Comparison of ENCODE assay signal across 8 cellular contexts in genomic region chr1:33080373-33080772, GRCh38. TPM values are rescaled to one million over a fixed set of nuclear protein-coding genes. Genes with fewer than 3 reads are reported as not detected.
A peak's percentile ranks its signal among the peaks of the same experiment; 100 is the strongest.
DNase-seq lines count a peak whose midpoint lies in the region; ATAC-seq, FAIRE-seq and TF ChIP-seq lines count a peak whose summit lies in the region.

No MANE protein-coding gene starts in this region.

- H4K8ac ChIP-seq in IMR-90 (ENCODE audit: low read depth in 2 of 2, low read length in 2 of 2), result peak overlapping the region; percentile 58 to 93

- no peak; a peak in 1 of 6 replicates for ATAC-seq in A549
- ATAC-seq in IMR-90 (ENCODE audit: low read depth), result no peak
- ATAC-seq in omental fat pad (ENCODE audit: low FRiP score), result no peak

- POLR2A ChIA-PET in A549 (lab: Yijun Ruan, JAX) (interaction anchor here (0.8 to 1.8 kb wide), 12 partner anchors 9 to 238 kb away, joined by 3 to 11 read pairs (median 4); partner anchors contain the start of gene RNF19B), IMR-90 (lab: Charles Lee; ENCODE audit: unreplicated experiment) (interaction anchor here (1.0 kb wide), 1 partner anchor 23 kb away, joined by 7 read pairs; no protein-coding TSS in a partner anchor)

- H4K91ac ChIP-seq in IMR-90 (ENCODE audit: insufficient read depth, low read depth, low read length), result no peak overlapping the region

- DNase-seq in A549 (ENCODE audit: low read depth in 1 of 2, low spot score in 1 of 2), result no peak
- DNase-seq in IMR-90, result no peak
- DNase-seq in bronchial epithelial cell (ENCODE audit: low read depth), result no peak
- no peak for DNase-seq in LoVo (ENCODE audit: low spot score)
- no peak for DNase-seq in omental fat pad (ENCODE audit: low spot score)
- no peak for DNase-seq in HT-29 (ENCODE audit: low spot score)
- DNase-seq in stimulated activated CD4-positive, alpha-beta T cell treated with anti-CD3 and anti-CD28 coated beads, Interleukin-2, amount 100 ng/mL, for 48 hours, result no peak

- no peak overlapping the region for H2BK15ac ChIP-seq in IMR-90 (ENCODE audit: low read depth, low read length)

- no peak overlapping the region for H2BK120ac ChIP-seq in IMR-90 (ENCODE audit: low read depth, low read length)

- H3K36me3 ChIP-seq in IMR-90 (ENCODE audit: control insufficient read depth, insufficient read depth, low read length) (no peaks in the 10 kb centered on the region), bronchial epithelial cell (ENCODE audit: control insufficient read depth, insufficient read depth, low read length) (no peaks in the 10 kb centered on the region), muscle layer of colon (ENCODE audit: insufficient read depth, low read length) (no peaks in the 10 kb centered on the region)

- 30% methylated on average over 6 of the region's 6 CpGs for WGBS in A549 (ENCODE audit: missing lambda C conversion rate)
- 74% methylated on average over 3 of the region's 6 CpGs; no CpG with 5 or more reads in 1 of the 2 experiments for WGBS in IMR-90 (ENCODE audit: extremely low coverage in 2 of 2, insufficient read length in 1 of 2), 2 experiments

- in situ Hi-C loops in IMR-90 (cut with MboI; ENCODE audit: low sequenced_read_pairs), result loop anchor here (25.0 kb wide), 1 partner anchor 532 kb away; no protein-coding TSS in a partner anchor

- no peak overlapping the region for H3K4ac ChIP-seq in IMR-90 (ENCODE audit: low read depth, low read length)

- H2AFZ ChIP-seq in IMR-90 (replicated peaks; ENCODE audit: low read length, poor library complexity), result peak overlapping the region; percentile 97

- H3K18ac ChIP-seq in IMR-90 (ENCODE audit: low read depth, low read length), result peak overlapping the region; percentile 90; the same call in 1 of the 2 replicates

- peak overlapping the region; percentile 98; the same call in 1 of the 2 replicates for H3K14ac ChIP-seq in IMR-90 (replicated peaks; ENCODE audit: low read depth, low read length)

- TF ChIP-seq CTCF in A549 (IDR thresholded peaks at IDR 0.05) (no peak), IMR-90 (conservative IDR thresholded peaks at IDR 0.05; ENCODE audit: low read depth, low read length) (no peak), bronchial epithelial cell (IDR thresholded peaks at IDR 0.05; ENCODE audit: insufficient read depth, low read length, severe bottlenecking) (no peak), omental fat pad (IDR thresholded peaks at IDR 0.05) (no peak)

- H2AK9ac ChIP-seq in IMR-90 (replicated peaks; ENCODE audit: low read depth, low read length, poor library complexity), result no peak overlapping the region

- H3K9me1 ChIP-seq in IMR-90 (ENCODE audit: insufficient read depth, low read length), result no peaks in the 10 kb centered on the region

- no peak for TF ChIP-seq EP300 in A549 (IDR thresholded peaks at IDR 0.05)

- H3K56ac ChIP-seq in IMR-90 (ENCODE audit: extremely low read depth, insufficient read depth, low read length), result no peak overlapping the region

- intact Hi-C loops in IMR-90 (cut with micrococcal nuclease), result loop anchor here (10.0 kb wide), 1 partner anchor 256 kb away; no protein-coding TSS in a partner anchor

- CTCF ChIA-PET in A549 (lab: Yijun Ruan, JAX) (interaction anchor here (0.7 to 3.7 kb wide), 7 partner anchors 9 to 148 kb away, joined by 3 to 21 read pairs (median 3); no protein-coding TSS in a partner anchor), IMR-90 (lab: Yijun Ruan, JAX) (interaction anchor here (0.6 kb wide), 1 partner anchor 100 kb away, joined by 3 read pairs; no protein-coding TSS in a partner anchor)

- H3K9ac ChIP-seq in IMR-90 (ENCODE audit: low read depth, low read length) (peak overlapping the region; percentile 93), muscle layer of colon (ENCODE audit: low read length) (no peak overlapping the region)

- H4K20me1 ChIP-seq in IMR-90 (ENCODE audit: insufficient read depth, low read length), result no peaks in the 10 kb centered on the region

- peak overlapping the region; percentile 65 for H3K4me3 ChIP-seq in A549
- peak overlapping the region; percentile 80 for H3K4me3 ChIP-seq in IMR-90 (ENCODE audit: insufficient read depth, low read depth, low read length)
- H3K4me3 ChIP-seq in bronchial epithelial cell (ENCODE audit: low read depth, low read length), result peak overlapping the region; percentile 61
- H3K4me3 ChIP-seq in muscle layer of colon (ENCODE audit: low read depth in 1 of 2, low read length in 2 of 2), result peak overlapping the region; percentile 70 to 76

- BruUV-seq in IMR-90 (replicated peaks; lab: Mats Ljungman, UMichigan), result no TSS peak

- no peak overlapping the region for H2BK5ac ChIP-seq in IMR-90 (ENCODE audit: low read depth, low read length, poor library complexity, severe bottlenecking)

- H3K4me2 ChIP-seq in A549 (peak overlapping the region; percentile 100), IMR-90 (ENCODE audit: low read depth, low read length) (peak overlapping the region; percentile 99)

- peaks cover 5 to 17% of the 10 kb centered on the region in 2 experiments; a peak in 2 of 4 replicates for H3K79me1 ChIP-seq in IMR-90 (ENCODE audit: low read depth in 1 of 2, low read length in 2 of 2)

- H3K9me3 ChIP-seq in A549, result no peaks in the 10 kb centered on the region
- no peaks in the 10 kb centered on the region for H3K9me3 ChIP-seq in IMR-90 (ENCODE audit: control insufficient read depth, insufficient read depth, low read length)
- no peaks in the 10 kb centered on the region for H3K9me3 ChIP-seq in muscle layer of colon (ENCODE audit: low read length)

- H3K27ac ChIP-seq in A549, result peak overlapping the region; percentile 64 to 92
- no peak overlapping the region; the same call in 1 of the 2 replicates for H3K27ac ChIP-seq in IMR-90 (ENCODE audit: insufficient read depth, low read length)
- H3K27ac ChIP-seq in muscle layer of colon (ENCODE audit: low read depth, low read length), result no peak overlapping the region

- dilution Hi-C loops in IMR-90 (cut with HindIII; ENCODE audit: low sequenced_read_pairs, unreplicated experiment), result no loop called here

- TF ChIP-seq RAD21 in A549 (conservative IDR thresholded peaks at IDR 0.05 in 1 of 2, IDR thresholded peaks at IDR 0.05 in 1 of 2) (no peak), IMR-90 (IDR thresholded peaks at IDR 0.05; ENCODE audit: low read length) (no peak)

- H4K5ac ChIP-seq in IMR-90 (ENCODE audit: low read depth, low read length), result peak overlapping the region; percentile 97; the same call in 1 of the 2 replicates

- H3K4me1 ChIP-seq in A549 (0 out of 3 replicates have a peak, but pooled peaks cover 8% of the 10 kb centered on the region), IMR-90 (ENCODE audit: control insufficient read depth, insufficient read depth, low read length) (no peaks in the 10 kb centered on the region; the same call in none of the 2 replicates), muscle layer of colon (ENCODE audit: insufficient read depth, low read length) (peaks cover 16% of the 10 kb centered on the region)

- H3K27me3 ChIP-seq in IMR-90 (ENCODE audit: control insufficient read depth, insufficient read depth, low read length) (no peaks in the 10 kb centered on the region), bronchial epithelial cell (ENCODE audit: control insufficient read depth, insufficient read depth, low read length) (no peaks in the 10 kb centered on the region), muscle layer of colon (ENCODE audit: control insufficient read depth in 1 of 2, insufficient read depth in 2 of 2, low read length in 2 of 2) (no peaks in the 10 kb centered on the region)

- H2BK20ac ChIP-seq in IMR-90 (ENCODE audit: low read depth, low read length), result no peak overlapping the region

- FAIRE-seq in A549 (lab: Jason Lieb, UNC) (no peak), bronchial epithelial cell (lab: Jason Lieb, UNC) (no peak)

- no peak for TF ChIP-seq POLR2A in A549 (IDR thresholded peaks at IDR 0.05; ENCODE audit: low read length)
- no peak for TF ChIP-seq POLR2A in IMR-90 (IDR thresholded peaks at IDR 0.05; ENCODE audit: low read depth, low read length)

- peak overlapping the region; percentile 82; the same call in 1 of the 2 replicates for H3K23ac ChIP-seq in IMR-90 (ENCODE audit: low read depth, low read length)

- no peak overlapping the region for H2AK5ac ChIP-seq in IMR-90 (ENCODE audit: low read depth, low read length)

TF ChIP-seq in IMR-90, 13 proteins besides CTCF, POLR2A, EP300 and RAD21 (continues in another document):
- TF ChIP-seq MAFK (IDR thresholded peaks at IDR 0.05; ENCODE audit: low read depth, low read length) (no peak), FOS (IDR thresholded peaks at IDR 0.05; ENCODE audit: low read depth, low read length) (no peak), MXI1 (IDR thresholded peaks at IDR 0.05; ENCODE audit: borderline replicate concordance, low read depth, low read length) (no peak), RCOR1 (IDR thresholded peaks at IDR 0.05; ENCODE audit: insufficient replicate concordance, low read length) (no peak), CHD1 (IDR thresholded peaks at IDR 0.05; ENCODE audit: low read depth, low read length) (no peak), RFX5 (IDR thresholded peaks at IDR 0.05; ENCODE audit: low read depth, low read length) (no peak)

RNA-seq across cellular contexts. Expression of gene AZIN2, which starts 0.6 kb away (rescaled TPM):
- 1.7 and 1.9 TPM in 2 replicates for polyA plus RNA-seq in A549 (2011; rRNA removed)
- polyA plus RNA-seq in A549 (2012; cell fraction: cytosol; rRNA removed), result 1.6 and 2.1 TPM in 2 replicates
- polyA plus RNA-seq in A549 (2012; cell fraction: nucleus; rRNA removed), result 2.9 and 3.2 TPM in 2 replicates
- 0.83 to 1.6 TPM (median 1.6 TPM) in 3 replicates for polyA plus RNA-seq in A549 (2017; fragmentation: RNase III; extraction: RNeasy Plus Mini Kit Qiagen cat#74134 plus additional on column Dnase treatment)
- polyA minus RNA-seq in A549 (2011; rRNA and poly(A)+ RNA removed), result 2.2 and 4.8 TPM in 2 replicates
- total RNA-seq in IMR-90 (2012; rRNA removed), result 2.2 and 4.7 TPM in 2 replicates
- 8.0 and 8.9 TPM in 2 replicates for polyA plus RNA-seq in IMR-90 (2012; rRNA removed)
- 7.5 and 10.8 TPM in 2 replicates for polyA plus RNA-seq in IMR-90 (2012; cell fraction: cytosol; rRNA removed)
- polyA plus RNA-seq in IMR-90 (2012; cell fraction: nucleus; rRNA removed; ENCODE audit: low replicate concordance), result 26.2 and 26.3 TPM in 2 replicates
- total RNA-seq in bronchial epithelial cell, result 1.3 and 1.5 TPM in 2 replicates
- total RNA-seq in omental fat pad, result 1 to 10 TPM; 1.8 to 5.3 (median 3.5) TPM
- total RNA-seq in HT-29 (2014; rRNA removed; shearing (Covaris generic)), result 0.13 TPM in 1 of 2 replicates, not detected in the other

RNA-seq across cellular contexts. Expression of gene AK2, which starts 43.7 kb away (rescaled TPM):
- polyA plus RNA-seq in A549 (2011; rRNA removed), result 148 and 164 TPM in 2 replicates
- polyA plus RNA-seq in A549 (2012; cell fraction: cytosol; rRNA removed), result 139 and 163 TPM in 2 replicates
- 85.9 and 144 TPM in 2 replicates for polyA plus RNA-seq in A549 (2012; cell fraction: nucleus; rRNA removed)
- polyA plus RNA-seq in A549 (2017; fragmentation: RNase III; extraction: RNeasy Plus Mini Kit Qiagen cat#74134 plus additional on column Dnase treatment), result 174 to 179 TPM (median 178 TPM) in 3 replicates
- 62.3 and 65.2 TPM in 2 replicates for polyA minus RNA-seq in A549 (2011; rRNA and poly(A)+ RNA removed)
- total RNA-seq in IMR-90 (2012; rRNA removed), result 118 and 168 TPM in 2 replicates
- 152 and 203 TPM in 2 replicates for polyA plus RNA-seq in IMR-90 (2012; rRNA removed)
- 77.4 and 134 TPM in 2 replicates for polyA plus RNA-seq in IMR-90 (2012; cell fraction: cytosol; rRNA removed)
- 53.9 and 195 TPM in 2 replicates for polyA plus RNA-seq in IMR-90 (2012; cell fraction: nucleus; rRNA removed; ENCODE audit: low replicate concordance)
- 81.9 and 173 TPM in 2 replicates for total RNA-seq in bronchial epithelial cell
- 100 to 1,000 TPM; 146 to 297 (median 161) TPM for total RNA-seq in omental fat pad
- total RNA-seq in HT-29 (2014; rRNA removed; shearing (Covaris generic)), result 204 and 223 TPM in 2 replicates

Comparison
In these comparisons a context has a peak if more than half of its experiments do, and no peak if none do; other contexts are left out.
1. H3K27ac ChIP-seq: peak in A549 (2 of 2); none in IMR-90 (single experiment) and muscle layer of colon (single experiment).
2. Peak in every context shown above with its lines, with median percentiles within 50 percentile points of each other: H3K4me3 ChIP-seq.